ENCODE assay signal across 8 cellular contexts in genomic region chr5:154191467-154192261, GRCh38. TPM values are rescaled to one million over a fixed set of nuclear protein-coding genes. Genes with fewer than 3 reads are reported as not detected.
DNase-seq lines count a peak whose midpoint lies in the region; ATAC-seq, FAIRE-seq and TF ChIP-seq lines count a peak whose summit lies in the region.

No MANE protein-coding gene starts in this region.

- ATAC-seq in HG03521 (IDR thresholded peaks at IDR 0.05; ENCODE audit: unreplicated experiment) = no peak

- no peak for TF ChIP-seq RAD21 in SK-N-SH (IDR thresholded peaks at IDR 0.05; ENCODE audit: low read length)

- H3K4me3 ChIP-seq in SK-N-SH (ENCODE audit: low read depth in 2 of 2, low read length in 1 of 2) (peak overlapping the region; percentile 88 to 92), endothelial cell of umbilical vein (replicated peaks in 1 of 3; ENCODE audit: insufficient read depth in 1 of 3, low read depth in 1 of 3, low read length in 3 of 3) (peak overlapping the region in 2 of 3 experiments; percentile 43 to 56)

- no peaks in the 10 kb centered on the region for H3K9me2 ChIP-seq in SK-N-SH

- no peak for FAIRE-seq in endothelial cell of umbilical vein (lab: Jason Lieb, UNC)

- TF ChIP-seq CTCF in GM10266 (IDR thresholded peaks at IDR 0.05; ENCODE audit: control insufficient read depth, insufficient read depth, low read depth, missing control alignments) = no peak
- no peak for TF ChIP-seq CTCF in SK-N-SH (IDR thresholded peaks at IDR 0.05)
- no peak for TF ChIP-seq CTCF in endothelial cell of umbilical vein (IDR thresholded peaks at IDR 0.05; ENCODE audit: extremely low read depth in 1 of 2, insufficient read depth in 1 of 2, low read depth in 1 of 2, low read length in 2 of 2)

- H3K27ac ChIP-seq in SK-N-SH (ENCODE audit: low read depth in 2 of 2, low read length in 1 of 2) (peak overlapping the region; percentile 72 to 82; a peak in 2 of 4 replicates), endothelial cell of umbilical vein (ENCODE audit: insufficient read depth, low read depth, low read length) (no peak overlapping the region)

- no peak for TF ChIP-seq POLR2A in endothelial cell of umbilical vein (IDR thresholded peaks at IDR 0.05; ENCODE audit: low read depth, low read length)

- peaks cover 0 to 13% of the 10 kb centered on the region in 2 experiments for H3K36me3 ChIP-seq in SK-N-SH (replicated peaks in 1 of 2; ENCODE audit: control insufficient read depth in 1 of 2, insufficient read depth in 2 of 2, low read length in 1 of 2)
- H3K36me3 ChIP-seq in endothelial cell of umbilical vein (ENCODE audit: control insufficient read depth in 2 of 2, extremely low read depth in 1 of 2, insufficient read depth in 2 of 2, low read length in 2 of 2) = no peaks in the 10 kb centered on the region

- H3F3A ChIP-seq in SK-N-SH (replicated peaks; ENCODE audit: insufficient read depth) = peaks cover 21% of the 10 kb centered on the region

- CTCF ChIA-PET in SK-N-SH (lab: Yijun Ruan, JAX) (interaction anchor here (1.1 to 4.6 kb wide), 12 partner anchors 11 to 230 kb away, joined by 3 to 55 read pairs (median 5); no protein-coding TSS in a partner anchor), endothelial cell of umbilical vein (lab: Charles Lee) (interaction anchor here (0.7 to 5.7 kb wide), 15 partner anchors 10 to 275 kb away, joined by 3 to 100 read pairs (median 4); no protein-coding TSS in a partner anchor)

- H3K79me2 ChIP-seq in SK-N-SH (ENCODE audit: insufficient read depth) = peaks cover 74% of the 10 kb centered on the region
- peaks cover 12% of the 10 kb centered on the region for H3K79me2 ChIP-seq in endothelial cell of umbilical vein (ENCODE audit: control insufficient read depth, insufficient read depth, low read length)

- TSS peak; percentile 24 for BruUV-seq in endothelial cell of umbilical vein (replicated peaks; lab: Mats Ljungman, UMichigan)

- no peaks in the 10 kb centered on the region for H3K9me3 ChIP-seq in SK-N-SH
- H3K9me3 ChIP-seq in endothelial cell of umbilical vein (replicated peaks; ENCODE audit: control insufficient read depth, insufficient read depth, low read length) = no peaks in the 10 kb centered on the region

- 35% methylated on average over 10 of the region's 10 CpGs for WGBS in SK-N-SH (ENCODE audit: low lambda C conversion rate)

- TF ChIP-seq EP300 in SK-N-SH (IDR thresholded peaks at IDR 0.05; ENCODE audit: borderline replicate concordance in 1 of 2, low read depth in 1 of 2, low read length in 1 of 2) = no peak

- H2AFZ ChIP-seq in SK-N-SH (ENCODE audit: low read depth) (no peak overlapping the region), endothelial cell of umbilical vein (ENCODE audit: low read depth, low read length) (no peak overlapping the region)

- H4K20me1 ChIP-seq in SK-N-SH (ENCODE audit: insufficient read depth) = peaks cover 20% of the 10 kb centered on the region
- no peaks in the 10 kb centered on the region for H4K20me1 ChIP-seq in endothelial cell of umbilical vein (replicated peaks; ENCODE audit: control insufficient read depth, extremely low read depth, insufficient read depth, low read length)

- H3K9ac ChIP-seq in SK-N-SH (peak overlapping the region; percentile 75), endothelial cell of umbilical vein (replicated peaks; ENCODE audit: extremely low read depth, insufficient read depth, low read length) (peak overlapping the region; percentile 28)

- intact Hi-C loops in endothelial cell of umbilical vein (cut with micrococcal nuclease) = loop anchor here (1.0 to 5.0 kb wide), 2 partner anchors 96 to 116 kb away; no protein-coding TSS in a partner anchor

- H3K4me1 ChIP-seq in SK-N-SH (ENCODE audit: control insufficient read depth in 1 of 2, insufficient read depth in 2 of 2, low read depth in 1 of 2, low read length in 1 of 2) = peaks cover 19 to 34% of the 10 kb centered on the region in 2 experiments; a peak in 3 of 4 replicates
- H3K4me1 ChIP-seq in endothelial cell of umbilical vein (ENCODE audit: control insufficient read depth, extremely low read depth, insufficient read depth, low read length) = peaks cover 23% of the 10 kb centered on the region

- H3K4me2 ChIP-seq in SK-N-SH = peak overlapping the region; percentile 90
- peak overlapping the region; percentile 90 for H3K4me2 ChIP-seq in endothelial cell of umbilical vein (ENCODE audit: insufficient read depth, low read length)

- POLR2A ChIA-PET in SK-N-SH (lab: Yijun Ruan, JAX) = interaction anchor here (0.8 kb wide), 1 partner anchor 153 kb away, joined by 3 read pairs; the partner anchor contains the start of genes FAM114A2 and MFAP3
- POLR2A ChIA-PET in endothelial cell of umbilical vein (lab: Charles Lee) = interaction anchor here (0.7 kb wide), 1 partner anchor 206 kb away, joined by 4 read pairs; no protein-coding TSS in a partner anchor

- H3K27me3 ChIP-seq in SK-N-SH (ENCODE audit: insufficient read depth) = no peaks in the 10 kb centered on the region
- H3K27me3 ChIP-seq in endothelial cell of umbilical vein (ENCODE audit: control insufficient read depth in 2 of 2, insufficient read depth in 2 of 2, low read length in 2 of 2) = no peaks in the 10 kb centered on the region

- DNase-seq in GM10266 (ENCODE audit: extremely low spot score) (peak; percentile 32), SK-N-SH (no peak), endothelial cell of umbilical vein (ENCODE audit: low read depth, low spot score) (peak; percentile 43), pons (ENCODE audit: low spot score) (peak; percentile 65), NCI-H1105 (lab: John Stamatoyannopoulos, UW) (no peak), HuH-7.5 (ENCODE audit: low spot score) (no peak), NCI-H1105 treated with DMSO at 0.1 percent for 48 hours (lab: John Stamatoyannopoulos, UW) (no peak)

- dilution Hi-C loops in endothelial cell of umbilical vein (cut with MboI; ENCODE audit: extremely low pct_ligation_motif_present, low sequenced_read_pairs) = no loop called here

- no peaks in the 10 kb centered on the region for H3K9me1 ChIP-seq in endothelial cell of umbilical vein (replicated peaks; ENCODE audit: control insufficient read depth, extremely low read depth, insufficient read depth, low read length)

TF ChIP-seq in SK-N-SH, 30 proteins besides CTCF, POLR2A, EP300 and RAD21 (continues in another document):
- no peak for TF ChIP-seq ZBTB33 (IDR thresholded peaks at IDR 0.05; ENCODE audit: borderline replicate concordance, low read depth)

TF ChIP-seq in endothelial cell of umbilical vein, 7 proteins besides CTCF, POLR2A, EP300 and RAD21:
- no peak for TF ChIP-seq POLR2AphosphoS5 (IDR thresholded peaks at IDR 0.05; ENCODE audit: insufficient read depth, low read depth, low read length)

RNA-seq across cellular contexts. Expression of gene GALNT10, which starts 1.1 kb away (rescaled TPM):
- polyA plus RNA-seq in SK-N-SH (2012; rRNA removed) (56.3 and 78.9 TPM in 2 replicates), endothelial cell of umbilical vein (58.1 and 70.2 TPM in 2 replicates)
- 45.8 and 54.1 TPM in 2 replicates for polyA plus RNA-seq in SK-N-SH (2012; cell fraction: cytosol; rRNA removed)
- 43.7 and 69.2 TPM in 2 replicates for polyA plus RNA-seq in SK-N-SH (2012; cell fraction: nucleus; rRNA removed)
- total RNA-seq in endothelial cell of umbilical vein = 77.6 and 85.1 TPM in 2 replicates
- 81.0 and 102 TPM in 2 replicates for polyA plus RNA-seq in endothelial cell of umbilical vein (2011; cell fraction: cytosol; rRNA removed)
- polyA plus RNA-seq in endothelial cell of umbilical vein (2011; cell fraction: nucleus; rRNA removed) = 146 and 157 TPM in 2 replicates
- polyA plus RNA-seq in endothelial cell of umbilical vein (2012) = 82.4 and 124 TPM in 2 replicates
- 230 and 266 TPM in 2 replicates for polyA minus RNA-seq in endothelial cell of umbilical vein
- polyA minus RNA-seq in endothelial cell of umbilical vein (2011; cell fraction: cytosol; rRNA and poly(A)+ RNA removed) = 9.2 TPM
- 166 and 209 TPM in 2 replicates for polyA minus RNA-seq in endothelial cell of umbilical vein (2011; cell fraction: nucleus; rRNA and poly(A)+ RNA removed)

Comparison
In these comparisons a context has a peak if more than half of its experiments do, and no peak if none do; other contexts are left out.
1. DNase-seq: peak in GM10266 (single experiment), endothelial cell of umbilical vein (single experiment) and pons (single experiment); none in SK-N-SH (single experiment), NCI-H1105 (single experiment), HuH-7.5 (single experiment) and NCI-H1105 treated with DMSO at 0.1 percent for 48 hours (single experiment).